ENCODE assay signal across 1 cellular context in genomic region chr7:99504603-99505323, GRCh38.
TF ChIP-seq lines count a peak whose summit lies in the region.

Gene ZKSCAN5, plus strand, starts transcription at chr7:99504662. Its CDS starts 1,383 bp downstream, at chr7:99506045.

TF ChIP-seq in H1, 55 proteins besides CTCF, POLR2A, EP300 and RAD21 (continued from another document):
- TF ChIP-seq SIRT6 (IDR thresholded peaks at IDR 0.05; ENCODE audit: low read length) (no peak), NRF1 (IDR thresholded peaks at IDR 0.05; ENCODE audit: low read depth, low read length) (no peak), EGR1 (IDR thresholded peaks at IDR 0.05; ENCODE audit: borderline replicate concordance, low read depth, low read length) (peak; percentile 97), SP2 (IDR thresholded peaks at IDR 0.05; ENCODE audit: low read length) (peak; percentile 99), CHD2 (IDR thresholded peaks at IDR 0.05; ENCODE audit: low read length) (peak; percentile 90), GABPA (IDR thresholded peaks at IDR 0.05; ENCODE audit: borderline replicate concordance, insufficient read depth, low read length) (peak; percentile 92; the same call in 1 of the 2 replicates), TCF12 (IDR thresholded peaks at IDR 0.05; ENCODE audit: low read depth, low read length) (peak; percentile 38; the same call in 1 of the 2 replicates), HDAC6 (IDR thresholded peaks at IDR 0.05; ENCODE audit: low read depth, low read length) (no peak), RXRA (IDR thresholded peaks at IDR 0.05; ENCODE audit: insufficient read depth, low read depth, low read length) (no peak), KDM5A (IDR thresholded peaks at IDR 0.05; ENCODE audit: low read length) (0 out of 2 replicates have a peak, but pooled peaks have one; percentile 43), BCL11A (IDR thresholded peaks at IDR 0.05; ENCODE audit: low read depth in 2 of 2, low read length in 2 of 2) (no peak), CHD1 (IDR thresholded peaks at IDR 0.05; ENCODE audit: low read depth, low read length) (no peak), SIN3A (conservative IDR thresholded peaks at IDR 0.05 in 1 of 2, IDR thresholded peaks at IDR 0.05 in 1 of 2; ENCODE audit: low read depth in 1 of 2, low read length in 2 of 2) (peak; percentile 85 to 90; a peak in 3 of 4 replicates), SRF (IDR thresholded peaks at IDR 0.05; ENCODE audit: low read depth, low read length) (no peak), BRCA1 (IDR thresholded peaks at IDR 0.05; ENCODE audit: low read depth, low read length) (no peak; the same call in 1 of the 2 replicates), CEBPB (IDR thresholded peaks at IDR 0.05; ENCODE audit: low read depth, low read length) (no peak), JUN (IDR thresholded peaks at IDR 0.05; ENCODE audit: low read depth, low read length) (no peak), SP4 (IDR thresholded peaks at IDR 0.05; ENCODE audit: low read length) (peak; percentile 67; the same call in 1 of the 2 replicates), YY1 (IDR thresholded peaks at IDR 0.05; ENCODE audit: low read depth, low read length) (0 out of 2 replicates have a peak, but pooled peaks have one; percentile 32), CREB1 (IDR thresholded peaks at IDR 0.05) (peak; percentile 88), TAF7 (optimal IDR thresholded peaks at IDR 0.05; ENCODE audit: borderline replicate concordance, low read depth, low read length) (peak; percentile 91), SP1 (IDR thresholded peaks at IDR 0.05; ENCODE audit: low read depth, low read length) (peak; percentile 68), NANOG (IDR thresholded peaks at IDR 0.05; ENCODE audit: insufficient read depth, low read depth, low read length, poor library complexity, severe bottlenecking) (no peak), KDM4A (IDR thresholded peaks at IDR 0.05; ENCODE audit: low read depth, low read length, severe bottlenecking) (peak; percentile 82), ASH2L (IDR thresholded peaks at IDR 0.05; ENCODE audit: low read length) (peak; percentile 82), TBP (IDR thresholded peaks at IDR 0.05; ENCODE audit: low read depth, low read length) (peak; percentile 94), HDAC2 (IDR thresholded peaks at IDR 0.05; ENCODE audit: borderline replicate concordance in 1 of 2, low read depth in 2 of 2, low read length in 2 of 2) (peak; percentile 54 to 56; a peak in 1 of 4 replicates), POLR2AphosphoS5 (IDR thresholded peaks at IDR 0.05; ENCODE audit: low read depth, low read length) (peak; percentile 86), RNF2 (IDR thresholded peaks at IDR 0.05; ENCODE audit: borderline replicate concordance, low read depth, low read length, missing control alignments, poor library complexity, severe bottlenecking) (no peak), BACH1 (IDR thresholded peaks at IDR 0.05; ENCODE audit: low read length) (no peak), GTF2F1 (IDR thresholded peaks at IDR 0.05; ENCODE audit: borderline replicate concordance, low read depth, low read length) (0 out of 2 replicates have a peak, but pooled peaks have one; percentile 25), EZH2 (IDR thresholded peaks at IDR 0.05; ENCODE audit: low read depth, low read length, severe bottlenecking) (no peak), SAP30 (IDR thresholded peaks at IDR 0.05; ENCODE audit: insufficient read depth, insufficient replicate concordance, low read length) (peak; percentile 84), TAF1 (IDR thresholded peaks at IDR 0.05; ENCODE audit: low read depth, low read length) (peak; percentile 96), CHD7 (IDR thresholded peaks at IDR 0.05; ENCODE audit: insufficient replicate concordance, low read length) (no peak), MAFK (IDR thresholded peaks at IDR 0.05; ENCODE audit: low read depth, low read length) (no peak), FOSL1 (IDR thresholded peaks at IDR 0.05; ENCODE audit: insufficient read depth, low read depth, low read length) (no peak), SUZ12 (IDR thresholded peaks at IDR 0.05; ENCODE audit: low read length) (no peak), KDM1A (IDR thresholded peaks at IDR 0.05; ENCODE audit: borderline replicate concordance, low read length) (no peak), JUND (IDR thresholded peaks at IDR 0.05; ENCODE audit: low read length) (no peak), CTBP2 (IDR thresholded peaks at IDR 0.05; ENCODE audit: borderline replicate concordance, insufficient read depth, insufficient read length, low read length) (peak; percentile 80), RBBP5 (IDR thresholded peaks at IDR 0.05; ENCODE audit: borderline replicate concordance, low read depth, low read length) (no peak; the same call in 1 of the 2 replicates), POU5F1 (IDR thresholded peaks at IDR 0.05; ENCODE audit: low read depth, low read length) (no peak)
- TF ChIP-seq, protein P1, sequence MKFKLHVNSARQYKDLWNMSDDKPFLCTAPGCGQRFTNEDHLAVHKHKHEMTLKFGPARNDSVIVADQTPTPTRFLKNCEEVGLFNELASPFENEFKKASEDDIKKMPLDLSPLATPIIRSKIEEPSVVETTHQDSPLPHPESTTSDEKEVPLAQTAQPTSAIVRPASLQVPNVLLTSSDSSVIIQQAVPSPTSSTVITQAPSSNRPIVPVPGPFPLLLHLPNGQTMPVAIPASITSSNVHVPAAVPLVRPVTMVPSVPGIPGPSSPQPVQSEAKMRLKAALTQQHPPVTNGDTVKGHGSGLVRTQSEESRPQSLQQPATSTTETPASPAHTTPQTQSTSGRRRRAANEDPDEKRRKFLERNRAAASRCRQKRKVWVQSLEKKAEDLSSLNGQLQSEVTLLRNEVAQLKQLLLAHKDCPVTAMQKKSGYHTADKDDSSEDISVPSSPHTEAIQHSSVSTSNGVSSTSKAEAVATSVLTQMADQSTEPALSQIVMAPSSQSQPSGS (IDR thresholded peaks at IDR 0.05; ENCODE audit: low read length) = no peak
- TF ChIP-seq, protein P2, sequence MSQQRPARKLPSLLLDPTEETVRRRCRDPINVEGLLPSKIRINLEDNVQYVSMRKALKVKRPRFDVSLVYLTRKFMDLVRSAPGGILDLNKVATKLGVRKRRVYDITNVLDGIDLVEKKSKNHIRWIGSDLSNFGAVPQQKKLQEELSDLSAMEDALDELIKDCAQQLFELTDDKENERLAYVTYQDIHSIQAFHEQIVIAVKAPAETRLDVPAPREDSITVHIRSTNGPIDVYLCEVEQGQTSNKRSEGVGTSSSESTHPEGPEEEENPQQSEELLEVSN (IDR thresholded peaks at IDR 0.05) = no peak
- TF ChIP-seq, protein P3, sequence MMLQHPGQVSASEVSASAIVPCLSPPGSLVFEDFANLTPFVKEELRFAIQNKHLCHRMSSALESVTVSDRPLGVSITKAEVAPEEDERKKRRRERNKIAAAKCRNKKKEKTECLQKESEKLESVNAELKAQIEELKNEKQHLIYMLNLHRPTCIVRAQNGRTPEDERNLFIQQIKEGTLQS (IDR thresholded peaks at IDR 0.05; ENCODE audit: insufficient read depth, low read depth, low read length) = no peak
- TF ChIP-seq, protein P4, sequence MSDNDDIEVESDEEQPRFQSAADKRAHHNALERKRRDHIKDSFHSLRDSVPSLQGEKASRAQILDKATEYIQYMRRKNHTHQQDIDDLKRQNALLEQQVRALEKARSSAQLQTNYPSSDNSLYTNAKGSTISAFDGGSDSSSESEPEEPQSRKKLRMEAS (IDR thresholded peaks at IDR 0.05) = peak; percentile 29; the same call in 1 of the 2 replicates
TF ChIP-seq in H1: peak in this region for 24.
